Comparison of ENCODE assay signal across 1 cellular context in genomic region chr2:70141754-70142589, GRCh38.
TF ChIP-seq lines count a peak whose summit lies in the region.

No MANE protein-coding gene starts in this region.

TF ChIP-seq in K562, 482 proteins besides CTCF, POLR2A, EP300 and RAD21 (continued from another document and continues in another):
- TF ChIP-seq TSHZ1 (CRISPR knock-in tag; IDR thresholded peaks at IDR 0.05) (no peak), ZNF717 (CRISPR knock-in tag; IDR thresholded peaks at IDR 0.05) (no peak), ZBTB12 (CRISPR knock-in tag; IDR thresholded peaks at IDR 0.05) (no peak), NELFE (IDR thresholded peaks at IDR 0.05; ENCODE audit: insufficient read depth, insufficient read length) (no peak), ZNF707 (CRISPR knock-in tag; conservative IDR thresholded peaks at IDR 0.05) (0 out of 2 replicates have a peak, but pooled peaks have one; percentile 3), WHSC1 (IDR thresholded peaks at IDR 0.05; ENCODE audit: low read length) (no peak), POLR3A (IDR thresholded peaks at IDR 0.05; ENCODE audit: borderline replicate concordance, extremely low read depth, insufficient read depth, insufficient read length) (no peak), ZNF280A (IDR thresholded peaks at IDR 0.05; ENCODE audit: low read depth, partially characterized antibody) (no peak), ZFP30 (CRISPR knock-in tag; IDR thresholded peaks at IDR 0.05; ENCODE audit: borderline replicate concordance) (no peak), ARNT (IDR thresholded peaks at IDR 0.05) (no peak), MEF2A (IDR thresholded peaks at IDR 0.05; ENCODE audit: control insufficient read depth, low read depth, low read length) (no peak), HEY1 (CRISPR knock-in tag; IDR thresholded peaks at IDR 0.05; ENCODE audit: borderline replicate concordance) (no peak), NFYB (IDR thresholded peaks at IDR 0.05; ENCODE audit: extremely low read depth, insufficient read length) (no peak), RBM14 (IDR thresholded peaks at IDR 0.05; ENCODE audit: borderline replicate concordance, insufficient read depth, low read depth, low read length) (no peak), ZNF282 (CRISPR knock-in tag; IDR thresholded peaks at IDR 0.05) (no peak), ZBTB5 (IDR thresholded peaks at IDR 0.05) (no peak), FOXA3 (CRISPR knock-in tag; conservative IDR thresholded peaks at IDR 0.05 in 1 of 2, IDR thresholded peaks at IDR 0.05 in 1 of 2) (no peak), ERF (CRISPR knock-in tag; IDR thresholded peaks at IDR 0.05) (no peak), MYBL2 (IDR thresholded peaks at IDR 0.05; ENCODE audit: low read depth) (no peak), MYBL2 (CRISPR knock-in tag; IDR thresholded peaks at IDR 0.05; ENCODE audit: borderline replicate concordance) (no peak), TAF9B (IDR thresholded peaks at IDR 0.05; ENCODE audit: partially characterized antibody) (no peak), PRDM10 (IDR thresholded peaks at IDR 0.05; ENCODE audit: partially characterized antibody) (no peak), PHF21A (IDR thresholded peaks at IDR 0.05; ENCODE audit: borderline replicate concordance, low read depth) (no peak), E2F4 (CRISPR knock-in tag; IDR thresholded peaks at IDR 0.05; ENCODE audit: low read depth) (no peak), KLF1 (tag; IDR thresholded peaks at IDR 0.05) (0 out of 2 replicates have a peak, but pooled peaks have one; percentile 53), TAF15 (IDR thresholded peaks at IDR 0.05; ENCODE audit: low read depth, low read length) (no peak), POLR2G (IDR thresholded peaks at IDR 0.05; ENCODE audit: low read depth, low read length) (peak; percentile 91), ZNF436 (CRISPR knock-in tag; IDR thresholded peaks at IDR 0.05) (no peak), ZNF274 (IDR thresholded peaks at IDR 0.05; ENCODE audit: borderline replicate concordance, low read depth, low read length) (no peak), PATZ1 (CRISPR knock-in tag; IDR thresholded peaks at IDR 0.05; ENCODE audit: borderline replicate concordance) (0 out of 2 replicates have a peak, but pooled peaks have one; percentile 1), NR2F6 (CRISPR knock-in tag; IDR thresholded peaks at IDR 0.05) (0 out of 2 replicates have a peak, but pooled peaks have one; percentile 5), IFI16 (CRISPR knock-in tag; IDR thresholded peaks at IDR 0.05) (no peak), ZNF121 (CRISPR knock-in tag; conservative IDR thresholded peaks at IDR 0.05) (no peak), NCOA4 (IDR thresholded peaks at IDR 0.05; ENCODE audit: partially characterized antibody) (no peak), NFIX (CRISPR knock-in tag; IDR thresholded peaks at IDR 0.05; ENCODE audit: low read depth) (no peak), PYGO2 (tag; IDR thresholded peaks at IDR 0.05) (no peak), ZFPM2 (CRISPR knock-in tag; IDR thresholded peaks at IDR 0.05) (no peak), MLLT1 (IDR thresholded peaks at IDR 0.05) (peak; percentile 69 to 75; a peak in 3 of 4 replicates), ZNF583 (CRISPR knock-in tag; IDR thresholded peaks at IDR 0.05) (no peak; the same call in 1 of the 2 replicates), GATAD2B (IDR thresholded peaks at IDR 0.05; ENCODE audit: borderline replicate concordance) (peak; percentile 27; the same call in 1 of the 2 replicates), TEAD4 (IDR thresholded peaks at IDR 0.05; ENCODE audit: low read length) (peak; percentile 33; the same call in 1 of the 2 replicates), TEAD4 (CRISPR knock-in tag; IDR thresholded peaks at IDR 0.05; ENCODE audit: borderline replicate concordance) (no peak), EGR1 (conservative IDR thresholded peaks at IDR 0.05) (peak; percentile 59; the same call in 1 of the 2 replicates), NCOA2 (IDR thresholded peaks at IDR 0.05; ENCODE audit: partially characterized antibody in 2 of 2) (no peak), FOXO4 (CRISPR knock-in tag; IDR thresholded peaks at IDR 0.05) (no peak), STAT5B (CRISPR knock-in tag; IDR thresholded peaks at IDR 0.05) (no peak), ZNF766 (CRISPR knock-in tag; conservative IDR thresholded peaks at IDR 0.05) (no peak), KAT8 (IDR thresholded peaks at IDR 0.05; ENCODE audit: low read depth) (no peak), HDAC8 (tag; IDR thresholded peaks at IDR 0.05) (no peak)
